ENCODE assay signal across 8 cellular contexts in genomic region chr5:134525687-134526482, GRCh38. TPM values are rescaled to one million over a fixed set of nuclear protein-coding genes. Genes with fewer than 3 reads are reported as not detected.
A peak's percentile ranks its signal among the peaks of the same experiment; 100 is the strongest.
DNase-seq lines count a peak whose midpoint lies in the region; ATAC-seq and TF ChIP-seq lines count a peak whose summit lies in the region.

No MANE protein-coding gene starts in this region.

- H3K27ac Mint-ChIP-seq in activated naive CD4-positive, alpha-beta T cell treated with anti-CD3 and anti-CD28 coated beads for 36 hours = peak overlapping the region; percentile 95

- H3F3A ChIP-seq in neural cell (ENCODE audit: insufficient read depth, low read length, poor library complexity, severe bottlenecking) = no peaks in the 10 kb centered on the region

- peak overlapping the region; percentile 92 for H3K4me3 ChIP-seq in neural cell (ENCODE audit: low read length)

- no peaks in the 10 kb centered on the region for H3K36me3 ChIP-seq in neural cell (ENCODE audit: insufficient read depth, low read length)

- H3K4me2 ChIP-seq in neural cell (ENCODE audit: low read length) = peak overlapping the region; percentile 85

- peak; percentile 40 for TF ChIP-seq RAD21 in neural cell (conservative IDR thresholded peaks at IDR 0.05)

- no peaks in the 10 kb centered on the region for H3K79me2 ChIP-seq in neural cell (replicated peaks; ENCODE audit: insufficient read depth, low read length)

- peak; percentile 74 for DNase-seq in HuH-7.5 (ENCODE audit: low spot score)
- peak; percentile 81 for DNase-seq in RPMI8226
- DNase-seq in activated naive CD4-positive, alpha-beta T cell treated with anti-CD3 and anti-CD28 coated beads for 36 hours = peak; percentile 73
- DNase-seq in foreskin keratinocyte = peak in 1 of 2 donors; percentile 66

- intact Hi-C loops in activated naive CD4-positive, alpha-beta T cell treated with anti-CD3 and anti-CD28 coated beads for 36 hours (cut with micrococcal nuclease) = loop anchor here (1.0 to 5.0 kb wide), 14 partner anchors 15 to 414 kb away; partner anchors contain the start of genes CAMLG, CDKN2AIPNL, DDX46 and PCBD2

- CTCF ChIA-PET in activated naive CD4-positive, alpha-beta T cell treated with anti-CD3 and anti-CD28 coated beads for 36 hours (lab: Charles Lee) = interaction anchor here (1.1 to 4.3 kb wide), 7 partner anchors 15 to 60 kb away, joined by 4 to 29 read pairs (median 6); no protein-coding TSS in a partner anchor

- H3K4me1 ChIP-seq in foreskin keratinocyte = no peaks in the 10 kb centered on the region

- no peaks in the 10 kb centered on the region for H3K9me3 ChIP-seq in neural cell (ENCODE audit: low read length)

- peaks cover 37% of the 10 kb centered on the region for H3K4me1 Mint-ChIP-seq in activated naive CD4-positive, alpha-beta T cell treated with anti-CD3 and anti-CD28 coated beads for 36 hours (ENCODE audit: low read depth)

- TF ChIP-seq CTCF in 22Rv1 (IDR thresholded peaks at IDR 0.05) (no peak), foreskin keratinocyte (conservative IDR thresholded peaks at IDR 0.05) (no peak), neural cell (IDR thresholded peaks at IDR 0.05; ENCODE audit: poor library complexity, severe bottlenecking) (peak; percentile 21)

- no peaks in the 10 kb centered on the region for H3K9me3 Mint-ChIP-seq in activated naive CD4-positive, alpha-beta T cell treated with anti-CD3 and anti-CD28 coated beads for 36 hours

- H3K9ac ChIP-seq in neural cell (ENCODE audit: low read length) = peak overlapping the region; percentile 80

- peak; percentile 3 for ATAC-seq in GM18868 (IDR thresholded peaks at IDR 0.05; ENCODE audit: unreplicated experiment)
- peak; percentile 18 for ATAC-seq in foreskin keratinocyte

- no peaks in the 10 kb centered on the region for H3K27me3 ChIP-seq in foreskin keratinocyte
- H3K27me3 ChIP-seq in neural cell (ENCODE audit: insufficient read depth, low read depth, low read length) = peaks cover 60% of the 10 kb centered on the region

- H3K27me3 Mint-ChIP-seq in activated naive CD4-positive, alpha-beta T cell treated with anti-CD3 and anti-CD28 coated beads for 36 hours (ENCODE audit: low read depth) = no peaks in the 10 kb centered on the region

- H2AFZ ChIP-seq in neural cell (ENCODE audit: low read depth, low read length) = peak overlapping the region; percentile 31

- H3K27ac ChIP-seq in 22Rv1 (peak overlapping the region; percentile 97), foreskin keratinocyte (peak overlapping the region; percentile 47), neural cell (ENCODE audit: low read length) (no peak overlapping the region), temporal lobe (ENCODE audit: low read depth, low read length) (peak overlapping the region; percentile 98)

- peak; percentile 31 for TF ChIP-seq EP300 in neural cell (conservative IDR thresholded peaks at IDR 0.05; ENCODE audit: poor library complexity, severe bottlenecking)

- H3K36me3 Mint-ChIP-seq in activated naive CD4-positive, alpha-beta T cell treated with anti-CD3 and anti-CD28 coated beads for 36 hours (ENCODE audit: low read depth) = peaks cover 1% of the 10 kb centered on the region

- no peaks in the 10 kb centered on the region for H3K9me2 ChIP-seq in neural cell (ENCODE audit: insufficient read depth, low read length)

- H4K20me1 ChIP-seq in neural cell (ENCODE audit: insufficient read depth) = no peaks in the 10 kb centered on the region

- peak overlapping the region; percentile 88 for H3K4me3 Mint-ChIP-seq in activated naive CD4-positive, alpha-beta T cell treated with anti-CD3 and anti-CD28 coated beads for 36 hours

TF ChIP-seq in neural cell, 6 proteins besides CTCF, POLR2A, EP300 and RAD21:
- TF ChIP-seq EZH2 (IDR thresholded peaks at IDR 0.05; ENCODE audit: borderline replicate concordance, insufficient read depth, low read length, poor library complexity, severe bottlenecking) = no peak
- TF ChIP-seq SMC3 (conservative IDR thresholded peaks at IDR 0.05; ENCODE audit: poor library complexity) = peak; percentile 55
- no peak for TF ChIP-seq MXI1 (conservative IDR thresholded peaks at IDR 0.05; ENCODE audit: poor library complexity, severe bottlenecking)
- peak; percentile 52 for TF ChIP-seq POLR2AphosphoS5 (IDR thresholded peaks at IDR 0.05)
- TF ChIP-seq, protein P1, sequence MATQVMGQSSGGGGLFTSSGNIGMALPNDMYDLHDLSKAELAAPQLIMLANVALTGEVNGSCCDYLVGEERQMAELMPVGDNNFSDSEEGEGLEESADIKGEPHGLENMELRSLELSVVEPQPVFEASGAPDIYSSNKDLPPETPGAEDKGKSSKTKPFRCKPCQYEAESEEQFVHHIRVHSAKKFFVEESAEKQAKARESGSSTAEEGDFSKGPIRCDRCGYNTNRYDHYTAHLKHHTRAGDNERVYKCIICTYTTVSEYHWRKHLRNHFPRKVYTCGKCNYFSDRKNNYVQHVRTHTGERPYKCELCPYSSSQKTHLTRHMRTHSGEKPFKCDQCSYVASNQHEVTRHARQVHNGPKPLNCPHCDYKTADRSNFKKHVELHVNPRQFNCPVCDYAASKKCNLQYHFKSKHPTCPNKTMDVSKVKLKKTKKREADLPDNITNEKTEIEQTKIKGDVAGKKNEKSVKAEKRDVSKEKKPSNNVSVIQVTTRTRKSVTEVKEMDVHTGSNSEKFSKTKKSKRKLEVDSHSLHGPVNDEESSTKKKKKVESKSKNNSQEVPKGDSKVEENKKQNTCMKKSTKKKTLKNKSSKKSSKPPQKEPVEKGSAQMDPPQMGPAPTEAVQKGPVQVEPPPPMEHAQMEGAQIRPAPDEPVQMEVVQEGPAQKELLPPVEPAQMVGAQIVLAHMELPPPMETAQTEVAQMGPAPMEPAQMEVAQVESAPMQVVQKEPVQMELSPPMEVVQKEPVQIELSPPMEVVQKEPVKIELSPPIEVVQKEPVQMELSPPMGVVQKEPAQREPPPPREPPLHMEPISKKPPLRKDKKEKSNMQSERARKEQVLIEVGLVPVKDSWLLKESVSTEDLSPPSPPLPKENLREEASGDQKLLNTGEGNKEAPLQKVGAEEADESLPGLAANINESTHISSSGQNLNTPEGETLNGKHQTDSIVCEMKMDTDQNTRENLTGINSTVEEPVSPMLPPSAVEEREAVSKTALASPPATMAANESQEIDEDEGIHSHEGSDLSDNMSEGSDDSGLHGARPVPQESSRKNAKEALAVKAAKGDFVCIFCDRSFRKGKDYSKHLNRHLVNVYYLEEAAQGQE (IDR thresholded peaks at IDR 0.05; ENCODE audit: borderline replicate concordance) = no peak

RNA-seq across cellular contexts. Expression of gene JADE2, which starts 0.4 kb away (rescaled TPM):
- 10 to 100 TPM; 78.4 to 86.6 TPM for total RNA-seq in activated naive CD4-positive, alpha-beta T cell treated with anti-CD3 and anti-CD28 coated beads for 36 hours
- total RNA-seq in foreskin keratinocyte (31.7 and 34.0 TPM in 2 replicates), temporal lobe (3.4 TPM)
- polyA plus RNA-seq in foreskin keratinocyte (10.1 and 11.7 TPM in 2 replicates), neural cell (0.84 and 1.9 TPM in 2 replicates)
- polyA minus RNA-seq in neural cell = 1.3 and 2.2 TPM in 2 replicates
